In genomic region chr6:69832558-69832957, GRCh38 we compare ENCODE assay signal across 9 cellular contexts. TPM values are rescaled to one million over a fixed set of nuclear protein-coding genes. Genes with fewer than 3 reads are reported as not detected.
"Had no signal": no experiment of that assay in that cellular context is flagged by ENCODE, and none has a peak within 500 bp of the region (broad histone marks: within the 10 kb centered on the region; RNA-seq: fewer than 3 reads in every experiment).

No MANE protein-coding gene starts in this region.

- ATAC-seq: HepG2, K562 had no signal

- FAIRE-seq: HepG2, HTR-8/SVneo, K562 had no signal

- DNase-seq: KBM-7, KG1 had no signal

- H3K9me3 Mint-ChIP-seq: IgD-negative memory B cell had no signal

- H3K4me3 Mint-ChIP-seq: IgD-negative memory B cell had no signal

- H3K27me3 Mint-ChIP-seq: IgD-negative memory B cell had no signal

- H3K27ac Mint-ChIP-seq: IgD-negative memory B cell had no signal

- H3K4me3 ChIP-seq: K562 had no signal

- H3K27ac ChIP-seq: HL-60 had no signal

RNA-seq across cellular contexts. Expression of gene COL19A1, which starts 33.8 kb away (rescaled TPM):
- total RNA-seq: HepG2, HT-29, HT1080, K562 had no signal
- polyA plus RNA-seq: HepG2, K562 had no signal
